Comparison of ENCODE assay signal across 13 cellular contexts in genomic region chr1:19442150-19443096, GRCh38. TPM values are rescaled to one million over a fixed set of nuclear protein-coding genes. Genes with fewer than 3 reads are reported as not detected.
A peak's percentile ranks its signal among the peaks of the same experiment; 100 is the strongest.
DNase-seq lines count a peak whose midpoint lies in the region; FAIRE-seq and TF ChIP-seq lines count a peak whose summit lies in the region.
"Had no signal": no experiment of that assay in that cellular context is flagged by ENCODE, and none has a peak within 500 bp of the region (broad histone marks: within the 10 kb centered on the region; RNA-seq: fewer than 3 reads in every experiment).

No MANE protein-coding gene starts in this region.

- FAIRE-seq in astrocyte (lab: Jason Lieb, UNC) = no peak

- peak overlapping the region; percentile 81 for H3K27ac Mint-ChIP-seq in activated naive CD4-positive, alpha-beta T cell treated with anti-CD3 and anti-CD28 coated beads, Interleukin-2, amount 50 U/mL, for 24 hours
- H3K27ac Mint-ChIP-seq in astrocyte (ENCODE audit: unreplicated experiment) (peak overlapping the region; percentile 91), mesothelial cell of epicardium (peak overlapping the region; percentile 66)

- no peak overlapping the region for H2AFZ ChIP-seq in astrocyte (ENCODE audit: low read depth, low read length)

- peak overlapping the region; percentile 34 for H3K9ac ChIP-seq in astrocyte (ENCODE audit: low read length)

- peaks cover 60% of the 10 kb centered on the region for H3K4me1 ChIP-seq in astrocyte (ENCODE audit: insufficient read depth, low read length)
- peaks cover 6 to 99% (median 82%) of the 10 kb centered on the region in 4 donors for H3K4me1 ChIP-seq in tibial artery

- no peak for TF ChIP-seq CTCF in astrocyte (IDR thresholded peaks at IDR 0.05; ENCODE audit: insufficient read depth, low read depth, low read length)
- no peak for TF ChIP-seq CTCF in mesothelial cell of epicardium (IDR thresholded peaks at IDR 0.05; ENCODE audit: unreplicated experiment)
- TF ChIP-seq CTCF in tibial artery (IDR thresholded peaks at IDR 0.05) = no peak

- peak overlapping the region; percentile 13 for H3K27ac ChIP-seq in astrocyte (ENCODE audit: low read depth, low read length)
- H3K27ac ChIP-seq in tibial artery = peak overlapping the region; percentile 72 to 89

- no peaks in the 10 kb centered on the region for H3K27me3 ChIP-seq in astrocyte (ENCODE audit: insufficient read depth, low read length)
- no peaks in the 10 kb centered on the region for H3K27me3 ChIP-seq in tibial artery

- H3K4me1 Mint-ChIP-seq in activated naive CD4-positive, alpha-beta T cell treated with anti-CD3 and anti-CD28 coated beads, Interleukin-2, amount 50 U/mL, for 24 hours = peaks cover 92% of the 10 kb centered on the region
- H3K4me1 Mint-ChIP-seq in astrocyte (ENCODE audit: low read depth, unreplicated experiment) (peaks cover 68% of the 10 kb centered on the region), mesothelial cell of epicardium (peaks cover 58% of the 10 kb centered on the region)

- H3K4me3 ChIP-seq in astrocyte (ENCODE audit: insufficient read depth, low read depth, low read length) (no peak overlapping the region), tibial artery (no peak overlapping the region)

- H3K27me3 Mint-ChIP-seq in activated naive CD4-positive, alpha-beta T cell treated with anti-CD3 and anti-CD28 coated beads, Interleukin-2, amount 50 U/mL, for 24 hours = no peaks in the 10 kb centered on the region
- H3K27me3 Mint-ChIP-seq in astrocyte (ENCODE audit: low read depth, unreplicated experiment) = no peaks in the 10 kb centered on the region
- no peaks in the 10 kb centered on the region for H3K27me3 Mint-ChIP-seq in mesothelial cell of epicardium (ENCODE audit: low read depth)

- peak overlapping the region; percentile 20 for H3K4me2 ChIP-seq in astrocyte (ENCODE audit: low read length)

- H4K20me1 ChIP-seq in astrocyte (ENCODE audit: insufficient read depth, low read length) = peaks cover 81% of the 10 kb centered on the region

- peaks cover 4% of the 10 kb centered on the region for H3K36me3 Mint-ChIP-seq in activated naive CD4-positive, alpha-beta T cell treated with anti-CD3 and anti-CD28 coated beads, Interleukin-2, amount 50 U/mL, for 24 hours
- H3K36me3 Mint-ChIP-seq in astrocyte (ENCODE audit: low read depth, unreplicated experiment) (peaks cover 23% of the 10 kb centered on the region), mesothelial cell of epicardium (no peaks in the 10 kb centered on the region)

- H3K79me2 ChIP-seq in astrocyte (ENCODE audit: insufficient read depth, low read length) = peaks cover 95% of the 10 kb centered on the region

- H3K4me3 Mint-ChIP-seq in activated naive CD4-positive, alpha-beta T cell treated with anti-CD3 and anti-CD28 coated beads, Interleukin-2, amount 50 U/mL, for 24 hours = no peak overlapping the region
- H3K4me3 Mint-ChIP-seq in astrocyte (ENCODE audit: unreplicated experiment) (peak overlapping the region; percentile 69), mesothelial cell of epicardium (no peak overlapping the region)

- H3K9me3 Mint-ChIP-seq in activated naive CD4-positive, alpha-beta T cell treated with anti-CD3 and anti-CD28 coated beads, Interleukin-2, amount 50 U/mL, for 24 hours = no peaks in the 10 kb centered on the region
- H3K9me3 Mint-ChIP-seq in astrocyte (ENCODE audit: unreplicated experiment) (no peaks in the 10 kb centered on the region), mesothelial cell of epicardium (no peaks in the 10 kb centered on the region)

- DNase-seq in activated naive CD4-positive, alpha-beta T cell (lab: John Stamatoyannopoulos, UW) = no peak
- DNase-seq in astrocyte (ENCODE audit: low read depth) = no peak
- DNase-seq in mesothelial cell of epicardium (ENCODE audit: low spot score in 2 of 2, unreplicated experiment in 2 of 2) = no peak
- no peak for DNase-seq in tibial artery
- DNase-seq in NCI-H524 (lab: John Stamatoyannopoulos, UW) = no peak
- no peak for DNase-seq in NCI-H2171 (lab: John Stamatoyannopoulos, UW)
- no peak for DNase-seq in activated CD8-positive, alpha-beta memory T cell treated with anti-CD3 and anti-CD28 coated beads for 24 hours
- DNase-seq: activated T-cell treated with anti-CD3 and anti-CD28 coated beads, Interleukin-2, amount 50 U/mL, for 48 hours; AML-193; effector memory CD4-positive, alpha-beta T cell; islet precursor cell; NCI-H748 treated with DMSO at 0.1 percent for 48 hours had no signal

- no peaks in the 10 kb centered on the region for H3K9me3 ChIP-seq in astrocyte (ENCODE audit: insufficient read depth, low read depth, low read length)
- no peaks in the 10 kb centered on the region for H3K9me3 ChIP-seq in tibial artery

- intact Hi-C loops in tibial artery (cut with DNase I; ENCODE audit: low total_unique reads) = no loop called here

- H3K36me3 ChIP-seq in astrocyte (ENCODE audit: insufficient read depth, low read length) (no peaks in the 10 kb centered on the region), tibial artery (no peaks in the 10 kb centered on the region)

RNA-seq across cellular contexts. Expression of gene CAPZB, which starts 42.9 kb away (rescaled TPM):
- total RNA-seq in astrocyte (458 and 459 TPM in 2 replicates), mesothelial cell of epicardium (192 to 209 TPM (median 204 TPM) in 3 replicates)
